ENCODE assay signal across 27 cellular contexts in the genomic region with DNA sequence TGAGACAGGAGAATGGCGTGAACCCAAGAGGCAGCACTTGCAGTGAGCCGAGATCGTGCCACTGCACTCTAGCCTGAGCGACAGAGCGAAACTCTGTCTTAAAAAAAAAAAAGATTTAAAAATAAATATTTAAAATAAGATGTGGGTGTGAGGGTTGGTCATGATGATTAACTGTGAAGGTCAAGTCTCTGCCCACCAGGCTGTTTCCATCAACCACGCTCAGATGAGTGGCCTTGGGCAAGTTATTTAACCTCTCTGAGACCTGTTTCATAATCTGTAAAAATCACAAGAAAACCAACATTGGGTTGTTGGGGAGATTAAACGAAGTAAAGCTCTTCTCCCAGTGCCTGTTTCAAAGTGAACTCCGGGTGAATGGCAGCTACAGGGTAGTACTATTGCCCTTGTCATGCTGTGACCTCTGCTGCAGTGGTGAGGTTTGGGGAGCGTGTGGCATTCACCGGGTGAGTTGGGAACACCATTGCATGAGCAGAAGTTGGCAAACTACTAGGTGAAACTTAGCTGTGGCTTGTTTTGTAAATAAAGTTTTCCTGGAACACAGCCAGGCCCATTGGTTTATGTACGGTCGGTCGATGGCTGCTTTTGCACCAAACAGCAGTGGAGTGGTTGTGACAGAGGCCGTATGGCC.
DNase-seq lines count a peak whose midpoint lies in the region; ATAC-seq and TF ChIP-seq lines count a peak whose summit lies in the region.
"Had no signal": no experiment of that assay in that cellular context is flagged by ENCODE, and none has a peak within 500 bp of the region (broad histone marks: within the 10 kb centered on the region; RNA-seq: fewer than 3 reads in every experiment).

No MANE protein-coding gene starts in this region.

- peaks cover 17% of the 10 kb centered on the region for H3K4me1 Mint-ChIP-seq in progenitor cell of endocrine pancreas (ENCODE audit: low read depth)
- H3K4me1 Mint-ChIP-seq: activated naive CD8-positive, alpha-beta T cell treated with anti-CD3 and anti-CD28 coated beads, Interleukin-2, amount 50 U/mL, for 24 hours; T-cell had no signal

- TF ChIP-seq EP300 in sigmoid colon (IDR thresholded peaks at IDR 0.05) = no peak

- H3K4me3 Mint-ChIP-seq in progenitor cell of endocrine pancreas (ENCODE audit: low read depth) = no peak overlapping the region
- H3K4me3 Mint-ChIP-seq: activated CD8-positive, alpha-beta T cell treated with anti-CD3 and anti-CD28 coated beads for 36 hours; activated naive CD8-positive, alpha-beta T cell treated with anti-CD3 and anti-CD28 coated beads, Interleukin-2, amount 50 U/mL, for 24 hours; activated T-cell treated with anti-CD3 and anti-CD28 coated beads, Interleukin-2, amount 50 U/mL, for 24 hours; neural crest cell; T-cell had no signal

- H3K9me3 Mint-ChIP-seq in progenitor cell of endocrine pancreas (ENCODE audit: low read depth) = no peaks in the 10 kb centered on the region
- H3K9me3 Mint-ChIP-seq: activated CD8-positive, alpha-beta T cell treated with anti-CD3 and anti-CD28 coated beads for 36 hours; activated naive CD8-positive, alpha-beta T cell treated with anti-CD3 and anti-CD28 coated beads, Interleukin-2, amount 50 U/mL, for 24 hours; activated T-cell treated with anti-CD3 and anti-CD28 coated beads, Interleukin-2, amount 50 U/mL, for 24 hours; neural crest cell; T-cell had no signal

- H3K27ac ChIP-seq in left lung (peak overlapping the region in 1 of 2 donors; percentile 13), sigmoid colon (peak overlapping the region in 3 of 4 donors; percentile 27 to 85 (median 37)), heart left ventricle (no peak overlapping the region)
- H3K27ac ChIP-seq: prostate gland, SJSA1 had no signal

- TF ChIP-seq CTCF in left lung (IDR thresholded peaks at IDR 0.05) (no peak), sigmoid colon (IDR thresholded peaks at IDR 0.05) (no peak), progenitor cell of endocrine pancreas (IDR thresholded peaks at IDR 0.05; ENCODE audit: unreplicated experiment) (no peak), heart left ventricle (IDR thresholded peaks at IDR 0.05) (no peak)

- no peak for TF ChIP-seq POLR2A in sigmoid colon (IDR thresholded peaks at IDR 0.05)
- TF ChIP-seq POLR2A in heart left ventricle (IDR thresholded peaks at IDR 0.05) = no peak

- peaks cover 7% of the 10 kb centered on the region for H3K27me3 Mint-ChIP-seq in progenitor cell of endocrine pancreas
- H3K27me3 Mint-ChIP-seq: activated CD8-positive, alpha-beta T cell treated with anti-CD3 and anti-CD28 coated beads for 36 hours had no signal

- no peak overlapping the region for H3K27ac Mint-ChIP-seq in progenitor cell of endocrine pancreas
- H3K27ac Mint-ChIP-seq: activated CD8-positive, alpha-beta T cell treated with anti-CD3 and anti-CD28 coated beads for 36 hours; activated naive CD8-positive, alpha-beta T cell treated with anti-CD3 and anti-CD28 coated beads, Interleukin-2, amount 50 U/mL, for 24 hours; activated T-cell treated with anti-CD3 and anti-CD28 coated beads, Interleukin-2, amount 50 U/mL, for 24 hours; T-cell had no signal

- DNase-seq in EH (ENCODE audit: low read depth) (peak; percentile 14), RPMI7951 (ENCODE audit: low read depth) (peak; percentile 71), left lung (no peak), sigmoid colon (no peak), progenitor cell of endocrine pancreas (ENCODE audit: low spot score, unreplicated experiment) (no peak), heart left ventricle (no peak), iPS-NIHi11 (ENCODE audit: low spot score) (no peak)
- DNase-seq: activated CD4-positive, CD25-positive, alpha-beta regulatory T cell treated with anti-CD3 and anti-CD28 coated beads, Interleukin-2, amount 50 U/mL, for 72 hours; activated CD8-positive, alpha-beta T cell treated with anti-CD3 and anti-CD28 coated beads for 36 hours; activated gamma-delta T cell treated with Interleukin-2 at 50 U/mL for 16 hours; activated naive CD8-positive, alpha-beta T cell treated with anti-CD3 and anti-CD28 coated beads, Interleukin-2, amount 50 U/mL, for 24 hours; activated T-cell treated with anti-CD3 and anti-CD28 coated beads, Interleukin-2, amount 50 U/mL, for 24 hours; Caco-2; effector CD8-positive, alpha-beta T cell; foreskin melanocyte; hypothalamus; KBM-7; MM.1S; NCI-H1417; NK-92 treated with Interleukin-12 subunit alpha and Interleukin-12 subunit beta, amount 100 ng/mL, for 24 hours; stimulated activated CD8-positive, alpha-beta memory T cell treated with anti-CD3 and anti-CD28 coated beads, Interleukin-4, amount 100 ng/mL, for 48 hours; substantia nigra; T-cell had no signal

- no peaks in the 10 kb centered on the region for H3K36me3 ChIP-seq in left lung
- H3K36me3 ChIP-seq in sigmoid colon = no peaks in the 10 kb centered on the region
- H3K36me3 ChIP-seq in heart left ventricle = no peaks in the 10 kb centered on the region
- H3K36me3 ChIP-seq: prostate gland, SJSA1 had no signal

- H3K9me3 ChIP-seq in left lung (no peaks in the 10 kb centered on the region), sigmoid colon (no peaks in the 10 kb centered on the region), heart left ventricle (no peaks in the 10 kb centered on the region)
- H3K9me3 ChIP-seq: Caco-2, prostate gland, SJSA1 had no signal

- H3K4me1 ChIP-seq in left lung = peaks cover 0 to 8% of the 10 kb centered on the region in 2 donors
- H3K4me1 ChIP-seq in sigmoid colon = peaks cover 0 to 43% (median 31%) of the 10 kb centered on the region in 4 donors
- peaks cover 0 to 5% (median 0%) of the 10 kb centered on the region in 12 donors for H3K4me1 ChIP-seq in heart left ventricle

- WGBS in sigmoid colon, 2 donors = 57 to 75% methylated on average over 14 of the region's 14 CpGs
- WGBS in heart left ventricle, 4 donors = 86 to 88% (median 87%) methylated on average over 14 of the region's 14 CpGs

- no peak overlapping the region for H3K4me3 ChIP-seq in left lung
- H3K4me3 ChIP-seq in sigmoid colon = no peak overlapping the region
- no peak overlapping the region for H3K4me3 ChIP-seq in heart left ventricle
- H3K4me3 ChIP-seq: prostate gland, SJSA1 had no signal

- intact Hi-C loops in left lung (cut with DNase I) (no loop called here), sigmoid colon (cut with DNase I) (no loop called here), heart left ventricle (cut with DNase I) (no loop called here)

- H3K36me3 Mint-ChIP-seq in progenitor cell of endocrine pancreas (ENCODE audit: insufficient read depth) = no peaks in the 10 kb centered on the region
- H3K36me3 Mint-ChIP-seq: T-cell had no signal

- H3K27me3 ChIP-seq in left lung (no peaks in the 10 kb centered on the region), sigmoid colon (peaks cover 0 to 3% (median 0%) of the 10 kb centered on the region in 3 donors), heart left ventricle (no peaks in the 10 kb centered on the region)
- H3K27me3 ChIP-seq: SJSA1 had no signal

- ATAC-seq in left lung = peak; percentile 7
- ATAC-seq in GM21423 (IDR thresholded peaks at IDR 0.05; ENCODE audit: unreplicated experiment) = no peak
- ATAC-seq in heart left ventricle = no peak
- ATAC-seq: activated CD8-positive, alpha-beta T cell treated with anti-CD3 and anti-CD28 coated beads for 36 hours; activated naive CD8-positive, alpha-beta T cell treated with anti-CD3 and anti-CD28 coated beads, Interleukin-2, amount 50 U/mL, for 24 hours; T-cell had no signal

Comparison
In these comparisons a context has a peak if more than half of its experiments do, and no peak if none do; other contexts are left out.
1. DNase-seq: peak in EH (single experiment) and RPMI7951 (single experiment); none in left lung (0 of 2), sigmoid colon (single experiment), progenitor cell of endocrine pancreas (single experiment), heart left ventricle (0 of 5) and iPS-NIHi11 (single experiment).
2. H3K27ac ChIP-seq: peak in sigmoid colon (3 of 4); none in heart left ventricle (0 of 12).